In the genomic region with DNA sequence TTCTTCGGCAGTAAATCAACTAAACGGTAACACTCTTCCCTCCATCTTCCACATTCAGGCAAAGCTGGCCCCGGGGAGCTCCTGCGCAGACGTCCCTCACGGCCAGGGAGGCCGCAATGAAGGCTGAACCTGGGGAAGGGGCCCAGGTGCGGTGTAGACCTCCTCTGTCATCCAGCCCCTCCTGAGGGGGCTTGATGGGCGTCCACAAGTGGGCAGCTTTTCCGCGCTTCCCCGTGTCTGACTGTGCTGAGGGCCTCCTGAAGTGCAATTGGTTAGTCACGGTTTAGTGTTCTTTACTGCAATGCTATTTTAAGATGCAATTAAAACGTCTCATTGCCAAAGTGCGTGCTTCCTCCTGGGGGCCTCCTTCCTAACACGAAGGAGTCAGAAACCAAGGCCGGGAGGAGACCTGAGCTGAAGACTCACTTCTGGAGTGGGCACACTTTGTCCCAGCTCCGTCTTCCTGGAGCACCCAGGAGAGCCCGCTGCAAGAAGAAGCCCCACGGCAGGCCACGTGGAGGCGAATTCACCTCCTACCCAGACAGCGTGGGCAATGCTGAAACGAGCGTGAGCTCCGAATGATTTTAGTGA, we compare ENCODE assay signal across 13 cellular contexts.
DNase-seq lines count a peak whose midpoint lies in the region; ATAC-seq, FAIRE-seq and TF ChIP-seq lines count a peak whose summit lies in the region.
"Had no signal": no experiment of that assay in that cellular context is flagged by ENCODE, and none has a peak within 500 bp of the region (broad histone marks: within the 10 kb centered on the region; RNA-seq: fewer than 3 reads in every experiment).

No MANE protein-coding gene starts in this region.

- H3K36me3 ChIP-seq in A673 (ENCODE audit: insufficient read depth, low read length, poor library complexity, severe bottlenecking) (no peaks in the 10 kb centered on the region), SK-N-MC (ENCODE audit: insufficient read depth, low read length) (no peaks in the 10 kb centered on the region)

- DNase-seq in A673 (ENCODE audit: low spot score) (peak; percentile 67), SK-N-MC (ENCODE audit: low read depth, low spot score) (peak; percentile 47), islet precursor cell (peak; percentile 41), GM19239 (ENCODE audit: insufficient read length, low spot score) (no peak), Kasumi-1 (lab: John Stamatoyannopoulos, UW) (no peak)
- DNase-seq in stimulated activated CD4-positive, alpha-beta T cell treated with anti-CD3 and anti-CD28 coated beads, Interleukin-4, amount 100 ng/mL, for 1 hour = no peak
- DNase-seq: NCI-H146 had no signal

- peaks cover 26% of the 10 kb centered on the region for H3K4me1 ChIP-seq in A673 (ENCODE audit: insufficient read depth, low read length, poor library complexity, severe bottlenecking)

- H3K27ac ChIP-seq in A673 (ENCODE audit: low read depth, low read length, poor library complexity, severe bottlenecking) = peak overlapping the region; percentile 48
- H3K27ac ChIP-seq in SK-N-MC = no peak overlapping the region
- H3K27ac ChIP-seq: C4-2B, skin epidermis had no signal

- TF ChIP-seq CTCF in A673 (conservative IDR thresholded peaks at IDR 0.05; ENCODE audit: low read depth, low read length) = no peak; the same call in 1 of the 2 replicates

- H3K9me3 ChIP-seq in A673 (ENCODE audit: low read depth, low read length, poor library complexity, severe bottlenecking) (no peaks in the 10 kb centered on the region), SK-N-MC (ENCODE audit: low read depth, low read length) (no peaks in the 10 kb centered on the region)

- intact Hi-C loops in A673 (cut with micrococcal nuclease; ENCODE audit: unreplicated experiment) = no loop called here

- H3K9ac ChIP-seq in SK-N-MC (ENCODE audit: insufficient read length) = no peak overlapping the region

- POLR2A ChIA-PET in A673 (lab: Charles Lee; ENCODE audit: low non-redundant PET) = no interaction called here

- H3K27me3 ChIP-seq in A673 (replicated peaks; ENCODE audit: insufficient read depth, low read depth, low read length, poor library complexity) = no peaks in the 10 kb centered on the region

- no peak for FAIRE-seq in GM19239 (lab: Jason Lieb, UNC)
- FAIRE-seq: TTC549 had no signal

- BruUV-seq in A673 (replicated peaks; lab: Mats Ljungman, UMichigan) = no TSS peak

- ATAC-seq in GM21825 (IDR thresholded peaks at IDR 0.05; ENCODE audit: unreplicated experiment) (peak; percentile 9), GM19455 (IDR thresholded peaks at IDR 0.05; ENCODE audit: unreplicated experiment) (no peak)
- ATAC-seq: activated T-helper 17 cell treated with anti-CD3 and anti-CD28 coated beads, Interleukin-2, amount 50 U/mL, for 72 hours had no signal

- H3K4me3 ChIP-seq in A673 (ENCODE audit: low read depth, low read length, poor library complexity, severe bottlenecking) (no peak overlapping the region), SK-N-MC (peak overlapping the region; percentile 35)
- H3K4me3 ChIP-seq: skin epidermis had no signal

- CTCF ChIA-PET in A673 (lab: Charles Lee) = no interaction called here

Comparison
In these comparisons a context has a peak if more than half of its experiments do, and no peak if none do; other contexts are left out.
1. DNase-seq: peak in A673 (single experiment), SK-N-MC (single experiment) and islet precursor cell (single experiment); none in GM19239 (single experiment), Kasumi-1 (0 of 2) and stimulated activated CD4-positive, alpha-beta T cell treated with anti-CD3 and anti-CD28 coated beads, Interleukin-4, amount 100 ng/mL, for 1 hour (single experiment).